Comparison of ENCODE assay signal across 32 cellular contexts in the genomic region with DNA sequence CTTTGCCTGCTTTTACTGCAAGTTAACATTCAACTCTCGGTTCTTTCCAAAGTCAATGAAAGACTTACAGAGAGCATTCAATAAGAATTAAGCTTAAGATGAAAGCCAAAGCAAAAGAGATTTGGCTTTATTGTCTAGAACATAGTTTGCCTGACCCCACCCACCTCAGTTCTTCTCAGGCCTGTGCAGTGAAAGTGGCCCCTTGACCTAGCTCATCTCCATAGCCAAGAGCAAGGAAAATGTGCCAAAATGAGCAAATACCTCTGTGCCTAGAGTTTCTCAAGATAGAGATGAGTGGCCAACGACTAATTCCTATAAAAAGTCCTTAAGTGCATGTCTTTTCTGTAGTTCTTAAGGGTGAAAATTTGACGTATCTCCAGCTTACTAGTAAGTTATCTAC.
"Had no signal": no experiment of that assay in that cellular context is flagged by ENCODE, and none has a peak within 500 bp of the region (broad histone marks: within the 10 kb centered on the region; RNA-seq: fewer than 3 reads in every experiment).

No MANE protein-coding gene starts in this region.

- H3K36me3 ChIP-seq: adrenal gland, ascending aorta, brain microvascular endothelial cell, breast epithelium, cardiac muscle cell had no signal

- DNase-seq: activated effector memory CD4-positive, alpha-beta T cell treated with anti-CD3 and anti-CD28 coated beads, Interleukin-2, amount 50 U/mL, for 16 hours; activated effector memory CD4-positive, alpha-beta T cell treated with Interleukin-2 at 50 U/mL for 16 hours; activated gamma-delta T cell; activated gamma-delta T cell treated with Interleukin-2 at 50 U/mL for 16 hours; activated naive CD4-positive, alpha-beta T cell; activated naive CD4-positive, alpha-beta T cell treated with anti-CD3 and anti-CD28 coated beads for 36 hours; activated naive CD4-positive, alpha-beta T cell treated with anti-CD3 and anti-CD28 coated beads, Interleukin-2, amount 10 ng/mL, durations not matched to agents 7 days and 5 days; activated naive CD4-positive, alpha-beta T cell treated with anti-CD3 and anti-CD28 coated beads, Interleukin-2, amount 50 U/mL, for 16 hours; activated naive CD4-positive, alpha-beta T cell treated with Interleukin-2 at 50 U/mL for 16 hours; activated naive CD8-positive, alpha-beta T cell treated with anti-CD3 and anti-CD28 coated beads for 36 hours; activated naive CD8-positive, alpha-beta T cell treated with anti-CD3 and anti-CD28 coated beads, Interleukin-2, amount 10 ng/mL, durations not matched to agents 7 days and 5 days; activated naive CD8-positive, alpha-beta T cell treated with anti-CD3 and anti-CD28 coated beads, Interleukin-2, amount 50 U/mL, for 24 hours; activated T-cell treated with anti-CD3 and anti-CD28 coated beads for 4 hours; activated T-cell treated with anti-CD3 and anti-CD28 coated beads, Interleukin-2, amount 50 U/mL, for 1 hour; activated T-cell treated with anti-CD3 and anti-CD28 coated beads, Interleukin-2, amount 50 U/mL, for 24 hours; activated T-cell treated with anti-CD3 and anti-CD28 coated beads, Interleukin-2, amount 50 U/mL, for 4 hours; activated T-cell treated with anti-CD3 and anti-CD28 coated beads, Interleukin-2, amount 50 U/mL, for 48 hours; activated T-cell treated with anti-CD3 and anti-CD28 coated beads, Interleukin-2, amount 50 U/mL, for 72 hours; adrenal gland; amniotic stem cell; amygdala; anterior cingulate cortex; aorta; body of pancreas; brain microvascular endothelial cell; central memory CD4-positive, alpha-beta T cell; cerebellar nuclear complex had no signal

- ATAC-seq: activated naive CD4-positive, alpha-beta T cell treated with anti-CD3 and anti-CD28 coated beads, Interleukin-2, amount 50 U/mL, for 72 hours; activated naive CD8-positive, alpha-beta T cell treated with anti-CD3 and anti-CD28 coated beads, Interleukin-2, amount 50 U/mL, for 24 hours; activated T-cell treated with anti-CD3 and anti-CD28 coated beads, Interleukin-2, amount 50 U/mL, for 4 hours; activated T-cell treated with anti-CD3 and anti-CD28 coated beads, Interleukin-2, amount 50 U/mL, for 72 hours; activated T-helper 17 cell treated with anti-CD3 and anti-CD28 coated beads, Interleukin-2, amount 50 U/mL, for 72 hours; body of pancreas had no signal

- H3K4me3 ChIP-seq: adrenal gland, ascending aorta, body of pancreas, breast epithelium, cardiac muscle cell had no signal

- H3K27ac ChIP-seq: adrenal gland, ascending aorta, body of pancreas, brain microvascular endothelial cell, breast epithelium, cardiac muscle cell had no signal

- H3K9me3 ChIP-seq: adrenal gland, body of pancreas, breast epithelium had no signal

- H3K27me3 ChIP-seq: adrenal gland, ascending aorta, body of pancreas, brain microvascular endothelial cell, breast epithelium, cardiac muscle cell had no signal

- H3K4me1 ChIP-seq: adrenal gland, ascending aorta, body of pancreas, breast epithelium had no signal
